Comparison of ENCODE assay signal across 18 cellular contexts in the genomic region with DNA sequence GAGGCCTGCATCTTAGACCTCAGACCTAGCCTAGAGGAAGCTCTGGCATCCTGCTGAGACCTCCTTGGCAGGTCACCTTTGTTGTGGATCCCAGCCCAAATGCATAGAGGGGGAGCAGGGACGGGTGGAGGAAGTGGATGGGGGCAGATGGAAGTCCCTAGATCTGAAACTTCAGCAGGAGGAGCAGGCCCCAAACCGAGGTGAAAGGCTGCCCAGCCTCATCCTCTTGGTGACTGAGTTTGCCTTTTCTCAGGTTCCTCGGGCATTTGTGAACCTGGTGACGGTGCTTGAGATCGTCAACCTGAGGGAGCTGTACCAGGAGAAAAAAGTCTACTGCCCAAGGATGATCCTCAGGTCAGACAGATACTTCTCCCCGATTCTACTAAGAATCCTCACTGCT.
"Had no signal": no experiment of that assay in that cellular context is flagged by ENCODE, and none has a peak within 500 bp of the region (broad histone marks: within the 10 kb centered on the region; RNA-seq: fewer than 3 reads in every experiment).

No MANE protein-coding gene starts in this region.

- H3K27me3 ChIP-seq: body of pancreas, esophagus muscularis mucosa, transverse colon had no signal

- H3K9me3 Mint-ChIP-seq: activated naive CD4-positive, alpha-beta T cell treated with anti-CD3 and anti-CD28 coated beads, Interleukin-2, amount 50 U/mL, for 72 hours; activated T-helper 1 cell treated with anti-CD3 and anti-CD28 coated beads, Interleukin-12 subunit alpha, Interleukin-12 subunit beta, Interleukin-2, Interleukin-4 antibody, amounts not matched to agents 30 ng/mL and 10 ng/mL and 1 ng/mL, durations not matched to agents 14 hours and 24 hours and 36 hours; central memory CD8-positive, alpha-beta T cell; natural killer cell had no signal

- H3K36me3 Mint-ChIP-seq: activated naive CD4-positive, alpha-beta T cell treated with anti-CD3 and anti-CD28 coated beads, Interleukin-2, amount 50 U/mL, for 72 hours; natural killer cell had no signal

- H3K4me3 Mint-ChIP-seq: activated T-helper 1 cell treated with anti-CD3 and anti-CD28 coated beads, Interleukin-12 subunit alpha, Interleukin-12 subunit beta, Interleukin-2, Interleukin-4 antibody, amounts not matched to agents 30 ng/mL and 10 ng/mL and 1 ng/mL, durations not matched to agents 14 hours and 24 hours and 36 hours; central memory CD8-positive, alpha-beta T cell; natural killer cell had no signal

- H3K27ac Mint-ChIP-seq: activated naive CD4-positive, alpha-beta T cell treated with anti-CD3 and anti-CD28 coated beads, Interleukin-2, amount 50 U/mL, for 72 hours; activated T-helper 1 cell treated with anti-CD3 and anti-CD28 coated beads, Interleukin-12 subunit alpha, Interleukin-12 subunit beta, Interleukin-2, Interleukin-4 antibody, amounts not matched to agents 30 ng/mL and 10 ng/mL and 1 ng/mL, durations not matched to agents 14 hours and 24 hours and 36 hours; natural killer cell; progenitor cell of endocrine pancreas had no signal

- DNase-seq: activated CD4-positive, alpha-beta T cell treated with anti-CD3 and anti-CD28 coated beads, Interleukin-2, amount 50 U/mL, for 48 hours; activated CD8-positive, alpha-beta memory T cell treated with anti-CD3 and anti-CD28 coated beads, Interleukin-2, amount 50 U/mL, for 48 hours; amygdala; body of pancreas; cortex of kidney; effector CD4-positive, alpha-beta T cell; left ventricle myocardium inferior; natural killer cell; right cardiac atrium; small intestine; stimulated activated naive CD8-positive, alpha-beta T cell treated with anti-CD3 and anti-CD28 coated beads, Interleukin-15, Interleukin-2, amounts not matched to agents 100 U/mL and 50 U/mL, for 24 hours; SW 1271; transverse colon had no signal

- H3K36me3 ChIP-seq: esophagus muscularis mucosa, left ventricle myocardium inferior, transverse colon had no signal

- H3K27ac ChIP-seq: body of pancreas, esophagus muscularis mucosa, left ventricle myocardium inferior, transverse colon had no signal

- H3K4me1 ChIP-seq: body of pancreas had no signal

- H3K9me3 ChIP-seq: body of pancreas, esophagus muscularis mucosa, left ventricle myocardium inferior, transverse colon had no signal

- ATAC-seq: activated naive CD4-positive, alpha-beta T cell treated with anti-CD3 and anti-CD28 coated beads, Interleukin-2, amount 50 U/mL, for 72 hours; body of pancreas; natural killer cell; right cardiac atrium; stimulated activated naive CD8-positive, alpha-beta T cell treated with anti-CD3 and anti-CD28 coated beads, Interleukin-15, Interleukin-2, amounts not matched to agents 100 U/mL and 50 U/mL, for 24 hours had no signal

- H3K4me3 ChIP-seq: body of pancreas, esophagus muscularis mucosa, left ventricle myocardium inferior, transverse colon had no signal

- H3K27me3 Mint-ChIP-seq: central memory CD8-positive, alpha-beta T cell; progenitor cell of endocrine pancreas had no signal

- FAIRE-seq: small intestine had no signal
